Comparison of ENCODE assay signal across 13 cellular contexts in the genomic region with DNA sequence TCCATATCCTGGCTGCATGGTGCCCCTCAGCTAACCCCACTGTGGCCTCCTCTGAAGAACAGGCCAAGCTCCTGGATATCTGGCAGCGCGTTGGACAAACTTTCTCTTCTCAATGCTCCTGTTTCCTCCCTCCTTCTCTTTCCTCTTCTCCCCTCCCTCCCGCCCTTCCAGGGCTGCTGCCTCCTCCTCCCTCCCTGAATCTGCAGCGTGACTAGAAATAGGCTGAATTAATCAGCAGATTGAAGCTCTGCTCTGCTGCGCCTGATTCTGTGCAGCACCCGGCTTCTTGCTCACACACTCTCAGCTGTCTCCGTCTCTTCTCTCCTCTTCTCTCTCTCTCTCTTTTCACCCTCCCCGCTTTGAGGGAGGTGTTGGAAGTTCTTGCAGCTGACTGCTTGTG.
DNase-seq lines count a peak whose midpoint lies in the region; ATAC-seq and FAIRE-seq lines count a peak whose summit lies in the region.
"Had no signal": no experiment of that assay in that cellular context is flagged by ENCODE, and none has a peak within 500 bp of the region (broad histone marks: within the 10 kb centered on the region; RNA-seq: fewer than 3 reads in every experiment).

No MANE protein-coding gene starts in this region.

- H3K27me3 Mint-ChIP-seq in dendritic cell treated with granulocyte-macrophage colony-stimulating factor and Interleukin-4, amounts not matched to agents 40 ng/mL and 50 ng/mL, for 4 days = no peaks in the 10 kb centered on the region
- H3K27me3 Mint-ChIP-seq in stimulated activated naive CD8-positive, alpha-beta T cell treated with anti-CD3 and anti-CD28 coated beads, Interleukin-15, amount 100 ng/mL, for 72 hours = no peaks in the 10 kb centered on the region

- H3K4me3 ChIP-seq in BLaER1 = no peak overlapping the region

- H3K9me3 Mint-ChIP-seq in dendritic cell treated with granulocyte-macrophage colony-stimulating factor and Interleukin-4, amounts not matched to agents 40 ng/mL and 50 ng/mL, for 4 days = no peaks in the 10 kb centered on the region
- H3K9me3 Mint-ChIP-seq in stimulated activated naive CD8-positive, alpha-beta T cell treated with anti-CD3 and anti-CD28 coated beads, Interleukin-15, amount 100 ng/mL, for 72 hours = no peaks in the 10 kb centered on the region

- H3K9ac ChIP-seq in BLaER1 = 0 out of 2 replicates have a peak overlapping the region, but pooled peaks have one; percentile 38

- H3K27me3 ChIP-seq in BLaER1 = no peaks in the 10 kb centered on the region

- H3K27ac Mint-ChIP-seq in dendritic cell treated with granulocyte-macrophage colony-stimulating factor and Interleukin-4, amounts not matched to agents 40 ng/mL and 50 ng/mL, for 4 days = peak overlapping the region; percentile 1
- peak overlapping the region in 1 of 2 donors; percentile 60 for H3K27ac Mint-ChIP-seq in stimulated activated naive CD8-positive, alpha-beta T cell treated with anti-CD3 and anti-CD28 coated beads, Interleukin-15, amount 100 ng/mL, for 72 hours

- DNase-seq in inferior parietal cortex (ENCODE audit: extremely low spot score) (peak; percentile 75), posterior cingulate gyrus (peak; percentile 36 to 96 (median 72)), NCI-H2029 treated with DMSO at 0.1 percent for 48 hours (lab: John Stamatoyannopoulos, UW) (no peak), HTR-8/SVneo (ENCODE audit: insufficient read length, low spot score) (no peak)
- no peak for DNase-seq in stimulated activated naive CD8-positive, alpha-beta T cell treated with anti-CD3 and anti-CD28 coated beads, Interleukin-15, amount 100 ng/mL, for 72 hours
- DNase-seq: activated CD8-positive, alpha-beta memory T cell treated with anti-CD3 and anti-CD28 coated beads, Interleukin-2, amount 50 U/mL, for 48 hours; Karpas-422; left colon; NCI-H526; stimulated activated CD4-positive, alpha-beta T cell treated with anti-CD3 and anti-CD28 coated beads, Interleukin-2, amount 100 ng/mL, for 48 hours had no signal

- no peaks in the 10 kb centered on the region for H3K9me3 ChIP-seq in BLaER1

- peak overlapping the region; percentile 64; the same call in 1 of the 2 replicates for H3K27ac ChIP-seq in BLaER1

- H3K4me2 ChIP-seq in BLaER1 = peak overlapping the region; percentile 64

- H3K4me1 Mint-ChIP-seq in dendritic cell treated with granulocyte-macrophage colony-stimulating factor and Interleukin-4, amounts not matched to agents 40 ng/mL and 50 ng/mL, for 4 days (ENCODE audit: low read depth) = peaks cover 33% of the 10 kb centered on the region
- H3K4me1 Mint-ChIP-seq in stimulated activated naive CD8-positive, alpha-beta T cell treated with anti-CD3 and anti-CD28 coated beads, Interleukin-15, amount 100 ng/mL, for 72 hours = no peaks in the 10 kb centered on the region

- FAIRE-seq in HTR-8/SVneo (lab: Jason Lieb, UNC) = no peak

- H3K4me1 ChIP-seq in BLaER1 = peaks cover 95% of the 10 kb centered on the region

- no peak overlapping the region for H3K4me3 Mint-ChIP-seq in dendritic cell treated with granulocyte-macrophage colony-stimulating factor and Interleukin-4, amounts not matched to agents 40 ng/mL and 50 ng/mL, for 4 days
- no peak overlapping the region for H3K4me3 Mint-ChIP-seq in stimulated activated naive CD8-positive, alpha-beta T cell treated with anti-CD3 and anti-CD28 coated beads, Interleukin-15, amount 100 ng/mL, for 72 hours

- ATAC-seq in stimulated activated naive CD8-positive, alpha-beta T cell treated with anti-CD3 and anti-CD28 coated beads, Interleukin-15, amount 100 ng/mL, for 72 hours = no peak
- no peak for ATAC-seq in GM21390 (IDR thresholded peaks at IDR 0.05; ENCODE audit: unreplicated experiment)

- intact Hi-C loops in dendritic cell treated with granulocyte-macrophage colony-stimulating factor and Interleukin-4, amounts not matched to agents 40 ng/mL and 50 ng/mL, for 4 days (cut with micrococcal nuclease) = no loop called here
- intact Hi-C loops in posterior cingulate gyrus (cut with DNase I) = no loop called here

- peaks cover 89% of the 10 kb centered on the region for H3K36me3 ChIP-seq in BLaER1

- peaks cover 65% of the 10 kb centered on the region for H3K36me3 Mint-ChIP-seq in dendritic cell treated with granulocyte-macrophage colony-stimulating factor and Interleukin-4, amounts not matched to agents 40 ng/mL and 50 ng/mL, for 4 days (ENCODE audit: low read depth)

- peaks cover 19% of the 10 kb centered on the region; the same call in 1 of the 2 replicates for H4K20me1 ChIP-seq in BLaER1

Comparison
In these comparisons a context has a peak if more than half of its experiments do, and no peak if none do; other contexts are left out.
1. DNase-seq: peak in inferior parietal cortex (single experiment) and posterior cingulate gyrus (10 of 10); none in NCI-H2029 treated with DMSO at 0.1 percent for 48 hours (single experiment), stimulated activated naive CD8-positive, alpha-beta T cell treated with anti-CD3 and anti-CD28 coated beads, Interleukin-15, amount 100 ng/mL, for 72 hours (0 of 2) and HTR-8/SVneo (single experiment).